20 cellular contexts compared by ENCODE assay signal in the genomic region with DNA sequence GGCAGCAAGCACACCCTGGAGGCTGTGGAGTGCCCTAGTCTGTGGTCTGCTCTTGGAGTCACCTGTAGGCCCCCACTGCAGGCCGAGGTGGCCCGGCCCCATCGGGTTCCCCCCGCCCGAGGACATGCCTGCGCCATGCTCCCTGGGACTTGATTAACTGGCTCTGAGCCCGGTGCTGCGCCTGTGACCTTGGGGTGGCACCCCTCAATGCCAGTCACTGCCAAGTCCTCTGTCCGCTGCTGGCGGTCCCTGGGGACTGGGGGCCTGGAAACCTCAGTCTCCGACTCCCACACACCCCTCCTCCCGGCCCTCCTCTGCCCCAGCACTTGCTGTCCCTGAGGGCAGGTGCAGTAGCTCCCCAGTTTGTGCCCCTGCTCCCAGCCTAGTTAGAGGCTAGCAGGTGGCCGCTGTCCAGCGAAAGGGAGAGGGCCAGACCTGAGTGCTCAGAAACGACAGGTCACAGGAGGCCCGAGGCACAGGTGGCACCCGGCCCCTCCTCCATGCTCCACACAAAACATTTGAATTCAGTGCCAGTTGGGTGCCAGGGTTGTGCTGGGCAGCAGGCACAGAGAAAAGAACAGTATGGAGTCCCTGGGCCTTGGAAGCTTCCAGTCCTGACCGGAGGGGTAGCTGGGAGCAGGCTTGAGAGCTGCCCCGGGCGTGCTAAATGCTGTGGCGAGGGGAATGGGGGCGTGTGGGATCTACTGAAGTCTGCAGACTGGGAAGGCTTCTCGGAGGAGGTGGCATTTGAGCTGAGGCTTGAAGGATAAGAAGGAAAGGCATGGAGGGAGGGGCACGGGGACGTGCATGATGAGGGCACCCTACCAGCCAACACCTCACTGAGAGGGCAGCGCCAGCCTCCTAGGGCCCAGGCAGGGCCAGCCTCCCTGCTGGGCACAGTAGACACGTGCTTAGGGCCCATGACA. TPM values are rescaled to one million over a fixed set of nuclear protein-coding genes. Genes with fewer than 3 reads are reported as not detected.
DNase-seq lines count a peak whose midpoint lies in the region; ATAC-seq and TF ChIP-seq lines count a peak whose summit lies in the region.
"Had no signal": no experiment of that assay in that cellular context is flagged by ENCODE, and none has a peak within 500 bp of the region (broad histone marks: within the 10 kb centered on the region; RNA-seq: fewer than 3 reads in every experiment).

No MANE protein-coding gene starts in this region.

- peaks cover 3% of the 10 kb centered on the region for H3K4me1 ChIP-seq in right cardiac atrium (ENCODE audit: control insufficient read depth, insufficient read depth, low read length)
- H3K4me1 ChIP-seq in stomach, result peaks cover 18 to 23% (median 21%) of the 10 kb centered on the region in 4 donors

- peaks cover 48% of the 10 kb centered on the region for H3K27me3 Mint-ChIP-seq in WTC11 (ENCODE audit: low read depth)
- H3K27me3 Mint-ChIP-seq in immature natural killer cell (ENCODE audit: low read depth in 3 of 3), result peaks cover 2% of the 10 kb centered on the region in 3 donors
- H3K27me3 Mint-ChIP-seq: CD4-positive, CD25-positive, alpha-beta regulatory T cell had no signal

- peak; percentile 16 for DNase-seq in NCI-H1105 treated with DMSO at 0.1 percent for 48 hours (lab: John Stamatoyannopoulos, UW)
- DNase-seq in NCI-H1105 (lab: John Stamatoyannopoulos, UW), result no peak
- DNase-seq in WTC11 (ENCODE audit: low spot score), result no peak
- peak in 1 of 3 donors; percentile 76 for DNase-seq in right cardiac atrium
- DNase-seq in stomach, result peak; percentile 63
- DNase-seq in NCI-H2227 (lab: John Stamatoyannopoulos, UW; ENCODE audit: unreplicated experiment), result no peak
- no peak for DNase-seq in immature natural killer cell
- DNase-seq: CD4-positive, CD25-positive, alpha-beta regulatory T cell; DND-41; GDM1; KG1; NCI-H1048; NCI-H187 treated with DMSO at 0.1 percent for 48 hours; NCI-H2171; NCI-H510A; OCI-M1 had no signal

- no peak for TF ChIP-seq EP300 in stomach (IDR thresholded peaks at IDR 0.05)

- intact Hi-C loops in right cardiac atrium (cut with DNase I), result no loop called here
- intact Hi-C loops in stomach (cut with DNase I; ENCODE audit: low total_unique reads), result no loop called here

- H3K27ac ChIP-seq in right cardiac atrium (ENCODE audit: low read length) (no peak overlapping the region), stomach (peak overlapping the region in 2 of 5 donors; percentile 5 to 14)
- H3K27ac ChIP-seq: HL-60, SK-N-MC had no signal

- TF ChIP-seq POLR2A in stomach (IDR thresholded peaks at IDR 0.05), result no peak

- no peak overlapping the region for H3K4me3 Mint-ChIP-seq in WTC11
- H3K4me3 Mint-ChIP-seq in immature natural killer cell, result no peak overlapping the region
- H3K4me3 Mint-ChIP-seq: CD4-positive, CD25-positive, alpha-beta regulatory T cell had no signal

- H3K27me3 ChIP-seq in right cardiac atrium (ENCODE audit: control insufficient read depth, insufficient read depth) (no peaks in the 10 kb centered on the region), stomach (no peaks in the 10 kb centered on the region)

- POLR2A ChIA-PET in WTC11 (lab: Charles Lee), result no interaction called here

- H3K9me3 ChIP-seq in right cardiac atrium (ENCODE audit: control insufficient read depth, low read length) (no peaks in the 10 kb centered on the region), stomach (no peaks in the 10 kb centered on the region)

- peak; percentile 36 for ATAC-seq in WTC11
- ATAC-seq in right cardiac atrium, result peak; percentile 6 to 20
- ATAC-seq in HG03460 (IDR thresholded peaks at IDR 0.05; ENCODE audit: unreplicated experiment), result no peak
- ATAC-seq: HCT116 had no signal

- H3K27ac Mint-ChIP-seq in WTC11 (no peak overlapping the region), immature natural killer cell (no peak overlapping the region)
- H3K27ac Mint-ChIP-seq: CD4-positive, CD25-positive, alpha-beta regulatory T cell had no signal

- H3K4me1 Mint-ChIP-seq in WTC11 (peaks cover 43% of the 10 kb centered on the region), immature natural killer cell (no peaks in the 10 kb centered on the region)
- H3K4me1 Mint-ChIP-seq: CD4-positive, CD25-positive, alpha-beta regulatory T cell had no signal

- H3K36me3 Mint-ChIP-seq in WTC11 (no peaks in the 10 kb centered on the region), immature natural killer cell (no peaks in the 10 kb centered on the region)
- H3K36me3 Mint-ChIP-seq: CD4-positive, CD25-positive, alpha-beta regulatory T cell had no signal

- CTCF ChIA-PET in WTC11 (lab: Charles Lee), result interaction anchor here (0.8 to 9.6 kb wide), 6 partner anchors 9 to 21 kb away, joined by 3 to 75 read pairs (median 4); no protein-coding TSS in a partner anchor

- no peak overlapping the region for H3K4me3 ChIP-seq in right cardiac atrium (ENCODE audit: low read length)
- H3K4me3 ChIP-seq in stomach, result no peak overlapping the region
- H3K4me3 ChIP-seq: SK-N-MC had no signal

- H3K9me3 Mint-ChIP-seq in WTC11, result no peaks in the 10 kb centered on the region
- H3K9me3 Mint-ChIP-seq in immature natural killer cell, result no peaks in the 10 kb centered on the region

- TF ChIP-seq CTCF in WTC11 (IDR thresholded peaks at IDR 0.05), result no peak
- no peak for TF ChIP-seq CTCF in stomach (IDR thresholded peaks at IDR 0.05)

- WGBS in right cardiac atrium, result 75% methylated on average over 27 of the region's 27 CpGs
- WGBS in stomach, 5 donors, result 51 to 63% (median 59%) methylated on average over 23 to 27 of the region's 27 CpGs

- no peaks in the 10 kb centered on the region for H3K36me3 ChIP-seq in stomach

TF ChIP-seq in WTC11, 78 proteins besides CTCF, POLR2A, EP300 and RAD21:
- TF ChIP-seq ZNF263 (CRISPR knock-in tag; IDR thresholded peaks at IDR 0.05; ENCODE audit: low read depth), result no peak

RNA-seq across cellular contexts. Expression of a gene that starts 16.4 kb away (rescaled TPM):
- total RNA-seq in WTC11 (2021) (0.14 to 0.20 TPM (median 0.16 TPM) in 3 replicates), right cardiac atrium (1 to 10 TPM in 3 of 4 donors, under 1 TPM in 1; 0.92 to 2.0 (median 1.6) TPM), stomach (1 to 10 TPM in 1 of 5 donors, under 1 TPM in 1, not detected in 3; 0.73 to 1.3 TPM)
- polyA plus RNA-seq in right cardiac atrium (1.5 TPM), stomach (under 1 TPM in 2 of 3 donors, not detected in 1; 0.12 to 0.28 TPM), immature natural killer cell (not detected)
- total RNA-seq: CD4-positive, CD25-positive, alpha-beta regulatory T cell had no signal

RNA-seq across cellular contexts. Expression of a gene that starts 33.1 kb away (rescaled TPM):
- total RNA-seq in WTC11 (2021) (94.3 to 112 TPM (median 99.3 TPM) in 3 replicates), right cardiac atrium (10 to 100 TPM; 44.9 to 55.8 (median 51.2) TPM), stomach (100 to 1,000 TPM in 1 of 5 donors, 10 to 100 TPM in 4; 33.6 to 161 (median 40.3) TPM)
- polyA plus RNA-seq in right cardiac atrium (62.4 TPM), stomach (10 to 100 TPM; 62.3 to 74.2 (median 64.8) TPM), immature natural killer cell (100 to 1,000 TPM; 143 to 204 (median 164) TPM)

RNA-seq across cellular contexts. Expression of a gene that starts 44.9 kb away (rescaled TPM):
- total RNA-seq in WTC11 (2021), result 518 to 587 TPM (median 554 TPM) in 3 replicates
- total RNA-seq in right cardiac atrium, result 100 to 1,000 TPM; 726 to 908 (median 798) TPM
- polyA plus RNA-seq in right cardiac atrium, result 2,526 TPM
- 1,000 to 10,000 TPM in 1 of 5 donors, 100 to 1,000 TPM in 4; 107 to 1,004 (median 523) TPM for total RNA-seq in stomach
- 1,000 to 10,000 TPM in 2 of 3 donors, 100 to 1,000 TPM in 1; 910 to 1,045 (median 1,001) TPM for polyA plus RNA-seq in stomach
- 100 to 1,000 TPM; 506 to 686 (median 534) TPM for polyA plus RNA-seq in immature natural killer cell

Comparison
In these comparisons a context has a peak if more than half of its experiments do, and no peak if none do; other contexts are left out.
1. DNase-seq: peak in NCI-H1105 treated with DMSO at 0.1 percent for 48 hours (single experiment) and stomach (single experiment); none in NCI-H1105 (single experiment), WTC11 (single experiment), NCI-H2227 (single experiment) and immature natural killer cell (0 of 3).